16 cellular contexts compared by ENCODE assay signal in the genomic region with DNA sequence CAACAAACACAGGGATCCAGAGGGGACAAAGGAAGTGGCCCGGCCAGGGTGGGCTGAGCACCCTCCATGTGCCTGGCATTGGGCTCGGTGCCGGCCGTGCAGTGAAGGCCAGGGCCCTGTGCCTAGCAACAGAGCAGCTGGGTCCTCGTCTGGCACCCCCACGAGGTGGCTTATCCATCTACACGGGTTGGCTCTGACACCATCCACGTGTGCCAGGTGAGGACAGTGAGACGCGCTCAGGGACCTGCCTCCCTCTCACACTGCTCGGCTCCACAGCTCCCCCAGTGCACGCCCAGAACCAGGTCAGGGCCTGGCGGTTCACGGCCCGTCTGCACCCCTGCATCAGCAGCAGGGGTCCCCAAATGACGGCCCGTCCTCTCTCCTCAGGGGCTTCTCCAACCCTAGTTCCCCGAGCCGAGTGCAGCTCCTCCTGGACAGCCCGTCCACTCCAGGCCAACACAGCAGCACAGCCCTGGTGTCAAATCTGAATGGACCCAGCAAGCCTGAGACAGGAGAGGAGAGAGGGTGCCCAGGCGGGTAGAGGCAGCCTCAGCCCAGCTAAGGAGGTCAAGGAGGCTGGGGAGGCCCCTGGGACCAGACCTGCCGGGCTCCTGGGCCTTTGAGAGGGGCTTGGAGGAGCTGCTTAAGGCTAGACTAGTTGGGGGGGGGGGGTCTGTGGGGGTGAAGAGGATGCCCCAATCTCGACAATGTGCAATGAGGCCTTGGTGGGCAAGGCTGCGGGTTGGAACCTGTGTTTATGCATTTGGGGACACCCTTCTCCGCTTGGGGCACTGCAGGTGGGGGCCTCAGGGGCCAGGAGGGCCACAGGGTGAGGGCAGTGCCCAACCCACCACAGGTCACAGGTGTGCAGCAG.
DNase-seq lines count a peak whose midpoint lies in the region; ATAC-seq and TF ChIP-seq lines count a peak whose summit lies in the region.
"Had no signal": no experiment of that assay in that cellular context is flagged by ENCODE, and none has a peak within 500 bp of the region (broad histone marks: within the 10 kb centered on the region; RNA-seq: fewer than 3 reads in every experiment).

No MANE protein-coding gene starts in this region.

- DNase-seq in GM23338 (ENCODE audit: low spot score) (peak; percentile 40), RWPE2 (ENCODE audit: low spot score) (peak; percentile 58), right cardiac atrium (peak; percentile 7 to 51 (median 48)), neural progenitor cell (ENCODE audit: low spot score) (no peak), epidermal melanocyte (ENCODE audit: insufficient read length, low spot score) (no peak), NAMALWA (ENCODE audit: low spot score) (no peak), NCI-H1436 (lab: John Stamatoyannopoulos, UW) (no peak)
- DNase-seq: Caco-2, NCI-H1092, NCI-H1694 treated with DMSO at 0.1 percent for 48 hours, NCI-H2171, NCI-H774, Peyer's patch, SJCRH30 had no signal

- no peaks in the 10 kb centered on the region; the same call in 2 of the 3 replicates for H3K36me3 Mint-ChIP-seq in GM23338 (ENCODE audit: low read depth)
- no peaks in the 10 kb centered on the region for H3K36me3 Mint-ChIP-seq in neural progenitor cell

- peaks cover 21% of the 10 kb centered on the region for H3K27me3 Mint-ChIP-seq in GM23338 (ENCODE audit: insufficient read depth, low read depth, poor library complexity)
- H3K27me3 Mint-ChIP-seq in neural progenitor cell (ENCODE audit: insufficient read depth, low read depth) = peaks cover 9% of the 10 kb centered on the region

- H3K27ac Mint-ChIP-seq in GM23338 (no peak overlapping the region), neural progenitor cell (peak overlapping the region; percentile 91)

- WGBS in right cardiac atrium = 81% methylated on average over 25 of the region's 25 CpGs

- H3K9me2 ChIP-seq in GM23338 (ENCODE audit: insufficient read depth) = no peaks in the 10 kb centered on the region

- H3F3A ChIP-seq in GM23338 (replicated peaks; ENCODE audit: low read depth) = no peaks in the 10 kb centered on the region
- H3F3A ChIP-seq in neural progenitor cell (ENCODE audit: low read depth) = peaks cover 6% of the 10 kb centered on the region

- H2AFZ ChIP-seq in GM23338 (no peak overlapping the region), neural progenitor cell (replicated peaks) (no peak overlapping the region)

- H3K9ac ChIP-seq in neural progenitor cell = no peak overlapping the region

- TF ChIP-seq CTCF in GM23338 (conservative IDR thresholded peaks at IDR 0.05; ENCODE audit: low read depth in 2 of 2) (peak in 1 of 2 experiments; percentile 19; a peak in 1 of 4 replicates), RWPE2 (IDR thresholded peaks at IDR 0.05; ENCODE audit: poor library complexity, severe bottlenecking) (no peak), neural progenitor cell (IDR thresholded peaks at IDR 0.05) (no peak)

- no peak overlapping the region for H3K4me2 ChIP-seq in GM23338
- H3K4me2 ChIP-seq in neural progenitor cell = no peak overlapping the region

- H3K36me3 ChIP-seq in GM23338 (ENCODE audit: insufficient read depth) = no peaks in the 10 kb centered on the region
- no peaks in the 10 kb centered on the region for H3K36me3 ChIP-seq in RWPE2 (ENCODE audit: low read depth)
- H3K36me3 ChIP-seq in neural progenitor cell = no peaks in the 10 kb centered on the region
- H3K36me3 ChIP-seq: HAP-1, Peyer's patch, SJCRH30 had no signal

- no peaks in the 10 kb centered on the region for H4K20me1 ChIP-seq in GM23338 (replicated peaks; ENCODE audit: insufficient read depth)
- no peaks in the 10 kb centered on the region for H4K20me1 ChIP-seq in neural progenitor cell (ENCODE audit: low read depth)

- H3K27ac ChIP-seq in GM23338 (ENCODE audit: low read depth) (no peak overlapping the region), RWPE2 (ENCODE audit: poor library complexity, severe bottlenecking) (no peak overlapping the region), right cardiac atrium (ENCODE audit: low read length) (no peak overlapping the region), neural progenitor cell (no peak overlapping the region)
- H3K27ac ChIP-seq: Peyer's patch, SJCRH30 had no signal

- no peak overlapping the region for H3K4me3 Mint-ChIP-seq in GM23338
- no peak overlapping the region for H3K4me3 Mint-ChIP-seq in neural progenitor cell

- H3K4me1 Mint-ChIP-seq in GM23338 (peaks cover 30% of the 10 kb centered on the region), neural progenitor cell (peaks cover 27% of the 10 kb centered on the region)

- H3K9me3 ChIP-seq in RWPE2 (ENCODE audit: severe bottlenecking) (no peaks in the 10 kb centered on the region), right cardiac atrium (ENCODE audit: control insufficient read depth, low read length) (no peaks in the 10 kb centered on the region), neural progenitor cell (ENCODE audit: low read depth) (no peaks in the 10 kb centered on the region)
- H3K9me3 ChIP-seq: Caco-2, HAP-1, Peyer's patch, SJCRH30 had no signal

- H3K4me3 ChIP-seq in GM23338 (no peak overlapping the region), RWPE2 (ENCODE audit: severe bottlenecking) (no peak overlapping the region), right cardiac atrium (ENCODE audit: low read length) (no peak overlapping the region), neural progenitor cell (no peak overlapping the region)
- H3K4me3 ChIP-seq: HAP-1, Peyer's patch, SJCRH30 had no signal

- H3K79me2 ChIP-seq in GM23338 (replicated peaks; ENCODE audit: insufficient read depth) = no peaks in the 10 kb centered on the region
- no peaks in the 10 kb centered on the region for H3K79me2 ChIP-seq in neural progenitor cell (ENCODE audit: low read depth)

- intact Hi-C loops in right cardiac atrium (cut with DNase I) = no loop called here

- ATAC-seq in GM23338 = peak; percentile 2; the same call in 1 of the 3 replicates
- ATAC-seq in RWPE2 (ENCODE audit: low read depth) = no peak
- no peak for ATAC-seq in right cardiac atrium
- ATAC-seq in HG03457 (IDR thresholded peaks at IDR 0.05; ENCODE audit: unreplicated experiment) = no peak

- H3K27me3 ChIP-seq in GM23338 (ENCODE audit: insufficient read depth) = no peaks in the 10 kb centered on the region
- H3K27me3 ChIP-seq in RWPE2 (ENCODE audit: insufficient read depth, poor library complexity, severe bottlenecking) = no peaks in the 10 kb centered on the region
- H3K27me3 ChIP-seq in right cardiac atrium (ENCODE audit: control insufficient read depth, insufficient read depth) = no peaks in the 10 kb centered on the region
- H3K27me3 ChIP-seq in neural progenitor cell = no peaks in the 10 kb centered on the region
- H3K27me3 ChIP-seq: Peyer's patch had no signal

- H3K9me3 Mint-ChIP-seq in GM23338 (no peaks in the 10 kb centered on the region; the same call in 2 of the 3 replicates), neural progenitor cell (no peaks in the 10 kb centered on the region)

- H3K4me1 ChIP-seq in GM23338 (ENCODE audit: insufficient read depth) (peaks cover 24% of the 10 kb centered on the region), RWPE2 (ENCODE audit: insufficient read depth, poor library complexity, severe bottlenecking) (no peaks in the 10 kb centered on the region), right cardiac atrium (ENCODE audit: control insufficient read depth, insufficient read depth, low read length) (no peaks in the 10 kb centered on the region), neural progenitor cell (peaks cover 26% of the 10 kb centered on the region)
- H3K4me1 ChIP-seq: Peyer's patch, SJCRH30 had no signal

TF ChIP-seq in GM23338, 12 proteins besides CTCF, POLR2A, EP300 and RAD21 (continues in another document):
- no peak for TF ChIP-seq JUNB (IDR thresholded peaks at IDR 0.05; ENCODE audit: unreplicated experiment)
- TF ChIP-seq, protein P1, sequence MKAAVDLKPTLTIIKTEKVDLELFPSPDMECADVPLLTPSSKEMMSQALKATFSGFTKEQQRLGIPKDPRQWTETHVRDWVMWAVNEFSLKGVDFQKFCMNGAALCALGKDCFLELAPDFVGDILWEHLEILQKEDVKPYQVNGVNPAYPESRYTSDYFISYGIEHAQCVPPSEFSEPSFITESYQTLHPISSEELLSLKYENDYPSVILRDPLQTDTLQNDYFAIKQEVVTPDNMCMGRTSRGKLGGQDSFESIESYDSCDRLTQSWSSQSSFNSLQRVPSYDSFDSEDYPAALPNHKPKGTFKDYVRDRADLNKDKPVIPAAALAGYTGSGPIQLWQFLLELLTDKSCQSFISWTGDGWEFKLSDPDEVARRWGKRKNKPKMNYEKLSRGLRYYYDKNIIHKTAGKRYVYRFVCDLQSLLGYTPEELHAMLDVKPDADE (IDR thresholded peaks at IDR 0.05) = no peak
- no peak for TF ChIP-seq ZNF331 (CRISPR knock-in tag; IDR thresholded peaks at IDR 0.05; ENCODE audit: low read depth)
- no peak for TF ChIP-seq EZH2 (IDR thresholded peaks at IDR 0.05; ENCODE audit: low read depth, unreplicated experiment)
- TF ChIP-seq CREB1 (CRISPR knock-in tag; IDR thresholded peaks at IDR 0.05; ENCODE audit: low read depth) = no peak

Comparison
In these comparisons a context has a peak if more than half of its experiments do, and no peak if none do; other contexts are left out.
1. DNase-seq: peak in GM23338 (single experiment), RWPE2 (single experiment) and right cardiac atrium (3 of 3); none in neural progenitor cell (single experiment), epidermal melanocyte (single experiment), NAMALWA (single experiment) and NCI-H1436 (single experiment).